Comparison of ENCODE assay signal across 17 cellular contexts in the genomic region with DNA sequence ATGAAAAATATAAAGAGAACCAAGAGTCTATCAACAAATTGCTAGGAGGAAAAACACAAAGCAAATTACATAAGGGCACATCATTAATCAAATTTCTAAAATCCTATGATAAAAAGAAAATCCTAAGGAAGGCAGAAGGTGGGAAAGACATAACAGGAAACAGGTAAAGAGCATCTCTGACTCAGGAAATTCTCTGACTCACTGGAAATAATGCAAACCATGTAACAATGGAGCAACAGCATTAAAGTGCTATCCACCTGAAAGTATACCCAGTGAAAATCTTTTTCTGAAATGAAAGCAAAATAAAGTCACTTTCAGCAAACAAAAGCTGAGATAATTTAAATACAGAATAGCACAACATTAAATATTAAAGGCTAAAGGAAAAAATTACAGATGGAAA. TPM values are rescaled to one million over a fixed set of nuclear protein-coding genes. Genes with fewer than 3 reads are reported as not detected.
DNase-seq lines count a peak whose midpoint lies in the region; ATAC-seq and TF ChIP-seq lines count a peak whose summit lies in the region.
"Had no signal": no experiment of that assay in that cellular context is flagged by ENCODE, and none has a peak within 500 bp of the region (broad histone marks: within the 10 kb centered on the region; RNA-seq: fewer than 3 reads in every experiment).

No MANE protein-coding gene starts in this region.

- TF ChIP-seq CTCF in RWPE2 (IDR thresholded peaks at IDR 0.05; ENCODE audit: poor library complexity, severe bottlenecking): no peak
- no peak for TF ChIP-seq CTCF in epithelial cell of esophagus (IDR thresholded peaks at IDR 0.05; ENCODE audit: insufficient read depth, low read depth, low read length, missing control alignments)

- DNase-seq in RWPE2 (ENCODE audit: low spot score) (no peak), epithelial cell of esophagus (ENCODE audit: low read depth) (peak; percentile 53), kidney tubule cell (ENCODE audit: low spot score) (peak; percentile 19), H4 (ENCODE audit: low spot score) (no peak), NCI-H187 treated with DMSO at 0.1 percent for 48 hours (lab: John Stamatoyannopoulos, UW) (no peak)
- DNase-seq in central memory CD4-positive, alpha-beta T cell: no peak
- DNase-seq: 8988T; ACHN; BE2C; Caco-2; Calu3; CD4-positive, alpha-beta T cell; CD8-positive, alpha-beta T cell; DMS79 treated with DMSO at 0.1 percent for 48 hours; GF-D8 had no signal

- peaks cover 15% of the 10 kb centered on the region for H3K27me3 ChIP-seq in RWPE2 (ENCODE audit: insufficient read depth, poor library complexity, severe bottlenecking)
- H3K27me3 ChIP-seq: BE2C, BLaER1 had no signal

- H3K4me1 ChIP-seq in RWPE2 (ENCODE audit: insufficient read depth, poor library complexity, severe bottlenecking): no peaks in the 10 kb centered on the region
- H3K4me1 ChIP-seq: BE2C, Caco-2 had no signal

- no peak overlapping the region for H3K27ac ChIP-seq in RWPE2 (ENCODE audit: poor library complexity, severe bottlenecking)
- H3K27ac ChIP-seq: BLaER1, C4-2B had no signal

- no peaks in the 10 kb centered on the region for H3K36me3 ChIP-seq in RWPE2 (ENCODE audit: low read depth)
- H3K36me3 ChIP-seq: BE2C, BLaER1 had no signal

- ATAC-seq in RWPE2 (ENCODE audit: low read depth): peak; percentile 67; the same call in 2 of the 3 replicates
- ATAC-seq: CD8-positive, alpha-beta T cell had no signal

- peaks cover 2% of the 10 kb centered on the region for H3K9me3 ChIP-seq in RWPE2 (ENCODE audit: severe bottlenecking)
- H3K9me3 ChIP-seq: BE2C, BLaER1 had no signal

- H3K4me3 ChIP-seq in RWPE2 (ENCODE audit: severe bottlenecking) (no peak overlapping the region), epithelial cell of esophagus (ENCODE audit: low read length) (no peak overlapping the region)
- H3K4me3 ChIP-seq: BLaER1 had no signal

RNA-seq across cellular contexts. Expression of gene ALK, which starts 10.9 kb away (rescaled TPM):
- total RNA-seq in H4 (2014; rRNA removed; shearing (Covaris generic)): not detected in 2 replicates
- total RNA-seq: Calu3; CD4-positive, alpha-beta T cell; CD8-positive, alpha-beta T cell had no signal

Comparison
In these comparisons a context has a peak if more than half of its experiments do, and no peak if none do; other contexts are left out.
1. DNase-seq: peak in epithelial cell of esophagus (single experiment) and kidney tubule cell (single experiment); none in RWPE2 (single experiment), H4 (single experiment), NCI-H187 treated with DMSO at 0.1 percent for 48 hours (single experiment) and central memory CD4-positive, alpha-beta T cell (single experiment).